Comparison of ENCODE assay signal across 12 cellular contexts in the genomic region with DNA sequence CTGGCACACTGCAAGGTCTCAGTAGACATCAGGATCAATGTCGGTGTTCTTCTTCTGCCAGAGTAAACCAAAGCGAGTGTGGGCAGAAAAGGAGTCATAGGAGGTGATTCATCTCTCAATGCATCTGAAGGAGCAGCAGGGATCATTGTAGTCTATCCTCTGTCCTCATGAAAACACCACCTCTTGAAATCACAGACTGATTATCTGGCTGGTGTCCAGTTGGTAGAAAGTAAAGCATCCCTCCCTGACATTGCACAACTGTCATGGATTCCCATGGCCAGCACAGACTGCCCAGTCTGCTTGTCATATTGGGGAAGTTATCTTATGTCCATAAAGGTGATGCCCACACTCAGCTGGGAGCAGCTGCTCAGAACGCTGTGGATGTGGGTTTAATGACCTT.
A peak's percentile ranks its signal among the peaks of the same experiment; 100 is the strongest.
DNase-seq lines count a peak whose midpoint lies in the region; ATAC-seq and TF ChIP-seq lines count a peak whose summit lies in the region.
"Had no signal": no experiment of that assay in that cellular context is flagged by ENCODE, and none has a peak within 500 bp of the region (broad histone marks: within the 10 kb centered on the region; RNA-seq: fewer than 3 reads in every experiment).

No MANE protein-coding gene starts in this region.

- H3K27ac Mint-ChIP-seq in WTC11: no peak overlapping the region
- H3K27ac Mint-ChIP-seq: naive thymus-derived CD4-positive, alpha-beta T cell had no signal

- H3K4me1 Mint-ChIP-seq in WTC11: 0 out of 2 replicates have a peak, but pooled peaks cover 5% of the 10 kb centered on the region
- H3K4me1 Mint-ChIP-seq: naive thymus-derived CD4-positive, alpha-beta T cell had no signal

- DNase-seq in AG09309 (ENCODE audit: low read depth): peak; percentile 85
- peak; percentile 33 for DNase-seq in HS-27A (ENCODE audit: low read depth)
- peak; percentile 78 for DNase-seq in brain microvascular endothelial cell
- peak; percentile 40 for DNase-seq in kidney tubule cell (ENCODE audit: low spot score)
- no peak for DNase-seq in NCI-H748 treated with DMSO at 0.1 percent for 48 hours (lab: John Stamatoyannopoulos, UW)
- no peak for DNase-seq in left lung
- DNase-seq in WTC11 (ENCODE audit: low spot score): no peak
- DNase-seq: activated CD4-positive, alpha-beta T cell treated with anti-CD3 and anti-CD28 coated beads for 4 hours; naive thymus-derived CD4-positive, alpha-beta T cell; stimulated activated CD8-positive, alpha-beta memory T cell treated with anti-CD3 and anti-CD28 coated beads, Interleukin-4, amount 100 ng/mL, for 48 hours had no signal

- TF ChIP-seq CTCF in AG09309 (IDR thresholded peaks at IDR 0.05; ENCODE audit: control insufficient read depth, insufficient read depth, low read depth, low read length, missing control alignments): no peak
- TF ChIP-seq CTCF in brain microvascular endothelial cell (IDR thresholded peaks at IDR 0.05; ENCODE audit: low read depth, low read length, missing control alignments): no peak
- no peak for TF ChIP-seq CTCF in left lung (IDR thresholded peaks at IDR 0.05)
- no peak for TF ChIP-seq CTCF in WTC11 (IDR thresholded peaks at IDR 0.05)

- CTCF ChIA-PET in WTC11 (lab: Charles Lee): no interaction called here

- intact Hi-C loops in left lung (cut with DNase I): no loop called here

- H3K36me3 ChIP-seq in brain microvascular endothelial cell (replicated peaks) (no peaks in the 10 kb centered on the region), left lung (no peaks in the 10 kb centered on the region)

- H3K27me3 Mint-ChIP-seq in WTC11 (ENCODE audit: low read depth): no peaks in the 10 kb centered on the region; the same call in 1 of the 2 replicates

- in situ Hi-C loops in brain microvascular endothelial cell (cut with HindIII; ENCODE audit: low pct_ligation_motif_present, low sequenced_read_pairs): no loop called here

- no peaks in the 10 kb centered on the region for H3K36me3 Mint-ChIP-seq in WTC11
- H3K36me3 Mint-ChIP-seq: naive thymus-derived CD4-positive, alpha-beta T cell had no signal

- H3K4me1 ChIP-seq in left lung: no peaks in the 10 kb centered on the region

- no peaks in the 10 kb centered on the region for H3K27me3 ChIP-seq in brain microvascular endothelial cell (replicated peaks)
- H3K27me3 ChIP-seq in left lung: no peaks in the 10 kb centered on the region

- ATAC-seq in left lung (no peak), HG02588 (IDR thresholded peaks at IDR 0.05; ENCODE audit: unreplicated experiment) (no peak), WTC11 (no peak)
- ATAC-seq: naive thymus-derived CD4-positive, alpha-beta T cell had no signal

- H3K9me3 Mint-ChIP-seq in WTC11: no peaks in the 10 kb centered on the region

- H3K27ac ChIP-seq in brain microvascular endothelial cell (no peak overlapping the region), left lung (no peak overlapping the region)
- H3K27ac ChIP-seq: C4-2B had no signal

- no peaks in the 10 kb centered on the region for H3K9me3 ChIP-seq in left lung

- H3K4me3 ChIP-seq in AG09309 (ENCODE audit: control insufficient read depth, low read depth, low read length): no peak overlapping the region
- H3K4me3 ChIP-seq in brain microvascular endothelial cell (ENCODE audit: low read depth, low read length): no peak overlapping the region
- H3K4me3 ChIP-seq in left lung: no peak overlapping the region

- no peak overlapping the region for H3K4me3 Mint-ChIP-seq in WTC11
- H3K4me3 Mint-ChIP-seq: naive thymus-derived CD4-positive, alpha-beta T cell had no signal

- POLR2A ChIA-PET in WTC11 (lab: Charles Lee): no interaction called here

TF ChIP-seq in WTC11, 78 proteins besides CTCF, POLR2A, EP300 and RAD21:
- TF ChIP-seq, protein P1, sequence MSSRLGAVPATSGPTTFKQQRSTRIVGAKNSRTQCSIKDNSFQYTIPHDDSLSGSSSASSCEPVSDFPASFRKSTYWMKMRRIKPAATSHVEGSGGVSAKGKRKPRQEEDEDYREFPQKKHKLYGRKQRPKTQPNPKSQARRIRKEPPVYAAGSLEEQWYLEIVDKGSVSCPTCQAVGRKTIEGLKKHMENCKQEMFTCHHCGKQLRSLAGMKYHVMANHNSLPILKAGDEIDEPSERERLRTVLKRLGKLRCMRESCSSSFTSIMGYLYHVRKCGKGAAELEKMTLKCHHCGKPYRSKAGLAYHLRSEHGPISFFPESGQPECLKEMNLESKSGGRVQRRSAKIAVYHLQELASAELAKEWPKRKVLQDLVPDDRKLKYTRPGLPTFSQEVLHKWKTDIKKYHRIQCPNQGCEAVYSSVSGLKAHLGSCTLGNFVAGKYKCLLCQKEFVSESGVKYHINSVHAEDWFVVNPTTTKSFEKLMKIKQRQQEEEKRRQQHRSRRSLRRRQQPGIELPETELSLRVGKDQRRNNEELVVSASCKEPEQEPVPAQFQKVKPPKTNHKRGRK (CRISPR knock-in tag; IDR thresholded peaks at IDR 0.05; ENCODE audit: borderline replicate concordance): no peak
- no peak for TF ChIP-seq ELF4 (CRISPR knock-in tag; IDR thresholded peaks at IDR 0.05; ENCODE audit: low read depth)
- TF ChIP-seq NR3C1 (CRISPR knock-in tag; conservative IDR thresholded peaks at IDR 0.05; ENCODE audit: low read depth): no peak

Comparison
In these comparisons a context has a peak if more than half of its experiments do, and no peak if none do; other contexts are left out.
1. DNase-seq: peak in AG09309 (single experiment), HS-27A (single experiment), brain microvascular endothelial cell (single experiment) and kidney tubule cell (single experiment); none in NCI-H748 treated with DMSO at 0.1 percent for 48 hours (single experiment), left lung (0 of 2) and WTC11 (single experiment).